In the genomic region with DNA sequence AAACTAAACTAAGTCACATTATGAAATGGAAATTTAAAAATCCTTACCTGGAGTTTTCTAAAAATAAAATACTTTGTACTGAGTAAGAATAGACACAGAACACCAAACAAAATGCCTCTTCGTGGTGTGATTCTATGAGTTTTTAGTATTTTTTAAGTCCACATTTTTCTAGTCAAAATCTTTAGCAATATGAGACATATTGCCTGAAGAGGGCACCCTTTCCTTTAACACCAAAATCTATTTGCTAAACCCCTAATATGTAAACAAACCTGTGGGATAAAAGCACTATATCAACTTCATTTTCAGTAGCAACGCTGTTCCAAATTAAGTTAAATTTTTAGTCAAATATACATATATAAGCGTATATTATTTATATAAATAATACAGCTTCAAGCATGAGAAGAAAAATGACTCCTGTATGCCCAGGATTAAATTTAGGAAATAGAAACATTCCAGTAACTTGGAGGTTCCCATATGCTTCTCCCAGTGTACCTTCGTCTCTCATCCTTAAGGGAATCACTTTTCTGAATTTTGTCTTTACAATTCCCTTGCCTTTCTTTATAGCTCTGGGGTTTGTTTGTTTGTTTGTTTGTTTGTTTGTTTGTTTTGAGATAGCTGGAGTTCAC, we compare ENCODE assay signal across 7 cellular contexts. TPM values are rescaled to one million over a fixed set of nuclear protein-coding genes. Genes with fewer than 3 reads are reported as not detected.
DNase-seq lines count a peak whose midpoint lies in the region; ATAC-seq, FAIRE-seq and TF ChIP-seq lines count a peak whose summit lies in the region.

No MANE protein-coding gene starts in this region.

- DNase-seq in GM10248 (ENCODE audit: extremely low spot score), result peak; percentile 33
- DNase-seq in MV-4-11 (lab: John Stamatoyannopoulos, UW), result peak; percentile 66
- peak in 1 of 2 donors; percentile 32 for DNase-seq in heart right ventricle
- DNase-seq in suprapubic skin (ENCODE audit: low spot score in 2 of 2), result no peak
- DNase-seq in urothelium cell line (ENCODE audit: low spot score), result no peak

- no peak overlapping the region for H3K27ac ChIP-seq in heart right ventricle
- H3K27ac ChIP-seq in suprapubic skin, result no peak overlapping the region

- intact Hi-C loops in heart right ventricle (cut with DNase I), result loop anchor here in 8 of 10 donors (1.0 to 10.0 kb wide), 10 partner anchors 81 to 371 kb away; partner anchors contain the start of gene TBC1D1 (in 1 of the 8)

- FAIRE-seq in TTC549 (lab: Jason Lieb, UNC) (peak; percentile 85), urothelium cell line (lab: Jason Lieb, UNC) (no peak)

- TF ChIP-seq POLR2A in suprapubic skin (IDR thresholded peaks at IDR 0.05), result no peak

- H3K9me3 ChIP-seq in heart right ventricle, result no peaks in the 10 kb centered on the region
- no peaks in the 10 kb centered on the region for H3K9me3 ChIP-seq in suprapubic skin

- 24 to 27% methylated on average over 4 of the region's 4 CpGs for WGBS in heart right ventricle, 2 donors
- WGBS in suprapubic skin, result 27% methylated on average over 4 of the region's 4 CpGs

- TF ChIP-seq EP300 in suprapubic skin (IDR thresholded peaks at IDR 0.05), result no peak

- H3K36me3 ChIP-seq in heart right ventricle (no peaks in the 10 kb centered on the region), suprapubic skin (no peaks in the 10 kb centered on the region)

- H3K4me1 ChIP-seq in heart right ventricle, result no peaks in the 10 kb centered on the region
- H3K4me1 ChIP-seq in suprapubic skin, result no peaks in the 10 kb centered on the region

- no peaks in the 10 kb centered on the region for H3K27me3 ChIP-seq in heart right ventricle
- H3K27me3 ChIP-seq in suprapubic skin, result no peaks in the 10 kb centered on the region

- ATAC-seq in heart right ventricle (peak in 4 of 8 donors; percentile 29 to 76 (median 50)), HG02642 (IDR thresholded peaks at IDR 0.05; ENCODE audit: poor library complexity, unreplicated experiment) (no peak)

- POLR2A ChIA-PET in GM10248 (lab: Yijun Ruan, JAX), result no interaction called here

- TF ChIP-seq CTCF in GM10248 (IDR thresholded peaks at IDR 0.05; ENCODE audit: control extremely low read depth, extremely low read depth, low read depth, missing control alignments) (no peak), heart right ventricle (IDR thresholded peaks at IDR 0.05) (peak; percentile 21 to 76 (median 66)), suprapubic skin (IDR thresholded peaks at IDR 0.05) (peak; percentile 9 to 38)

- H3K4me3 ChIP-seq in heart right ventricle, result no peak overlapping the region
- no peak overlapping the region for H3K4me3 ChIP-seq in suprapubic skin

- CTCF ChIA-PET in GM10248 (lab: Yijun Ruan, JAX), result interaction anchor here (0.7 to 2.9 kb wide), 20 partner anchors 9 to 265 kb away, joined by 3 to 51 read pairs (median 4); partner anchors contain the start of gene PGM2

RNA-seq across cellular contexts. Expression of gene PGM2, which starts 23.0 kb away (rescaled TPM):
- total RNA-seq in heart right ventricle (10 to 100 TPM in 5 of 10 donors, 1 to 10 TPM in 5; 5.9 to 16.4 (median 9.9) TPM), suprapubic skin (10 to 100 TPM; 45.7 to 76.4 (median 65.8) TPM)
- polyA plus RNA-seq in heart right ventricle, result 1 to 10 TPM; 6.2 to 8.6 TPM

Comparison
In these comparisons a context has a peak if more than half of its experiments do, and no peak if none do; other contexts are left out.
1. DNase-seq: peak in GM10248 (single experiment) and MV-4-11 (single experiment); none in suprapubic skin (0 of 2) and urothelium cell line (single experiment).